Comparison of ENCODE assay signal across 17 cellular contexts in genomic region chr3:148006508-148006907, GRCh38.
DNase-seq lines count a peak whose midpoint lies in the region; FAIRE-seq and TF ChIP-seq lines count a peak whose summit lies in the region.
"Had no signal": no experiment of that assay in that cellular context is flagged by ENCODE, and none has a peak within 500 bp of the region (broad histone marks: within the 10 kb centered on the region; RNA-seq: fewer than 3 reads in every experiment).

No MANE protein-coding gene starts in this region.

- no peaks in the 10 kb centered on the region for H3K9me3 ChIP-seq in H1 (ENCODE audit: insufficient read depth in 2 of 2, low read depth in 1 of 2, low read length in 1 of 2)
- H3K9me3 ChIP-seq: heart left ventricle had no signal

- no peaks in the 10 kb centered on the region; a peak in 2 of 7 replicates for H3K4me1 ChIP-seq in H1 (replicated peaks in 1 of 4; ENCODE audit: control insufficient read depth in 3 of 4, insufficient read depth in 4 of 4, low read length in 3 of 4)
- H3K4me1 ChIP-seq: heart left ventricle had no signal

- H2BK12ac ChIP-seq in H1 (ENCODE audit: low read depth, low read length): no peak overlapping the region

- H2AK5ac ChIP-seq in H1 (ENCODE audit: low read depth, low read length): no peak overlapping the region

- TF ChIP-seq RAD21 in H1 (IDR thresholded peaks at IDR 0.05 in 1 of 2, conservative IDR thresholded peaks at IDR 0.05 in 1 of 2; ENCODE audit: low read depth in 2 of 2, low read length in 2 of 2): no peak

- no peaks in the 10 kb centered on the region for H3K79me1 ChIP-seq in H1 (ENCODE audit: low read depth, low read length)

- no peaks in the 10 kb centered on the region for H3K27me3 ChIP-seq in H1 (replicated peaks in 1 of 4; ENCODE audit: control insufficient read depth in 3 of 4, extremely low read depth in 1 of 4, insufficient read depth in 3 of 4, low read length in 3 of 4)
- H3K27me3 ChIP-seq: dorsolateral prefrontal cortex, heart left ventricle had no signal

- H3K14ac ChIP-seq in H1 (ENCODE audit: insufficient read length): no peak overlapping the region

- H3K9me3 Mint-ChIP-seq in osteocyte (ENCODE audit: unreplicated experiment): peaks cover 6% of the 10 kb centered on the region
- H3K9me3 Mint-ChIP-seq: activated naive CD4-positive, alpha-beta T cell treated with anti-CD3 and anti-CD28 coated beads, Interleukin-2, amount 10 ng/mL, durations not matched to agents 7 days and 5 days had no signal

- H3K23me2 ChIP-seq in H1 (ENCODE audit: low read depth, low read length): no peaks in the 10 kb centered on the region

- no peak overlapping the region for H2AFZ ChIP-seq in H1 (ENCODE audit: low read length)

- no peak overlapping the region for H2BK20ac ChIP-seq in H1 (ENCODE audit: low read length)

- no peak for FAIRE-seq in H1 (lab: Jason Lieb, UNC)
- FAIRE-seq: GM18507 had no signal

- H3K4me3 ChIP-seq in H1 (ENCODE audit: extremely low read depth in 1 of 4, insufficient read depth in 2 of 4, low read depth in 3 of 4, low read length in 4 of 4): no peak overlapping the region
- H3K4me3 ChIP-seq: dorsolateral prefrontal cortex, heart left ventricle had no signal

- no peaks in the 10 kb centered on the region for H3K79me2 ChIP-seq in H1 (ENCODE audit: control insufficient read depth in 1 of 2, insufficient read depth in 2 of 2, low read length in 2 of 2)

- H4K5ac ChIP-seq in H1 (ENCODE audit: insufficient read length, low read depth, low read length): no peak overlapping the region

- no peak for TF ChIP-seq POLR2A in H1 (IDR thresholded peaks at IDR 0.05; ENCODE audit: control extremely low read depth in 1 of 2, low read depth in 2 of 2, low read length in 2 of 2)

- peak overlapping the region; percentile 44; the same call in 1 of the 2 replicates for H3K18ac ChIP-seq in H1 (ENCODE audit: extremely low read depth, low read length)

- H3K27me3 Mint-ChIP-seq in osteocyte (ENCODE audit: unreplicated experiment): no peaks in the 10 kb centered on the region
- H3K27me3 Mint-ChIP-seq: activated naive CD4-positive, alpha-beta T cell treated with anti-CD3 and anti-CD28 coated beads, Interleukin-2, amount 10 ng/mL, durations not matched to agents 7 days and 5 days; T-helper 17 cell had no signal

- no peak overlapping the region for H3K9ac ChIP-seq in H1 (replicated peaks in 1 of 4; ENCODE audit: extremely low read depth in 1 of 4, low read depth in 3 of 4, low read length in 3 of 4)

- H2BK5ac ChIP-seq in H1 (ENCODE audit: low read depth, low read length): no peak overlapping the region

- peak overlapping the region; percentile 18 for H3K27ac Mint-ChIP-seq in osteocyte (ENCODE audit: unreplicated experiment)
- H3K27ac Mint-ChIP-seq: activated naive CD4-positive, alpha-beta T cell treated with anti-CD3 and anti-CD28 coated beads, Interleukin-2, amount 10 ng/mL, durations not matched to agents 7 days and 5 days; T-helper 17 cell had no signal

- no peak overlapping the region for H3K4ac ChIP-seq in H1 (replicated peaks; ENCODE audit: insufficient read length, low read depth, low read length)

- H3K56ac ChIP-seq in H1 (replicated peaks; ENCODE audit: insufficient read length, low read depth, low read length): no peak overlapping the region

- no peak overlapping the region for H3K4me3 Mint-ChIP-seq in osteocyte (ENCODE audit: unreplicated experiment)
- H3K4me3 Mint-ChIP-seq: activated naive CD4-positive, alpha-beta T cell treated with anti-CD3 and anti-CD28 coated beads, Interleukin-2, amount 10 ng/mL, durations not matched to agents 7 days and 5 days; T-helper 17 cell had no signal

- no peak overlapping the region for H4K91ac ChIP-seq in H1 (replicated peaks; ENCODE audit: insufficient read length, low read length)

- H3K23ac ChIP-seq in H1 (ENCODE audit: insufficient read length): no peak overlapping the region

- no peaks in the 10 kb centered on the region for H4K20me1 ChIP-seq in H1 (replicated peaks in 1 of 2; ENCODE audit: control insufficient read depth in 1 of 2, insufficient read depth in 2 of 2, low read length in 2 of 2)

- no peaks in the 10 kb centered on the region for H3K36me3 ChIP-seq in H1 (ENCODE audit: control insufficient read depth in 2 of 4, insufficient read depth in 4 of 4, low read length in 3 of 4)
- H3K36me3 ChIP-seq: heart left ventricle had no signal

- DNase-seq in GM04504 (ENCODE audit: low read depth) (peak; percentile 53), MV-4-11 (lab: John Stamatoyannopoulos, UW) (peak; percentile 13), H1 (ENCODE audit: low read depth in 1 of 2, low spot score in 2 of 2) (no peak), osteocyte (ENCODE audit: extremely low spot score, unreplicated experiment) (no peak), RKO (ENCODE audit: low spot score) (no peak), SK-N-DZ (ENCODE audit: low spot score) (no peak), SW480 (ENCODE audit: low spot score) (no peak)
- DNase-seq: activated CD4-positive, alpha-beta T cell treated with anti-CD3 and anti-CD28 coated beads, Interleukin-2, amount 50 U/mL, for 48 hours; activated naive CD4-positive, alpha-beta T cell treated with anti-CD3 and anti-CD28 coated beads, Interleukin-2, amount 10 ng/mL, durations not matched to agents 7 days and 5 days; DMS79; dorsolateral prefrontal cortex; heart left ventricle; NCI-H1105; NCI-H69; substantia nigra; T-helper 17 cell had no signal

- H3K36me3 Mint-ChIP-seq in osteocyte (ENCODE audit: unreplicated experiment): peaks cover 5% of the 10 kb centered on the region
- H3K36me3 Mint-ChIP-seq: activated naive CD4-positive, alpha-beta T cell treated with anti-CD3 and anti-CD28 coated beads, Interleukin-2, amount 10 ng/mL, durations not matched to agents 7 days and 5 days had no signal

- H3K27ac ChIP-seq in H1 (ENCODE audit: low read depth, low read length): no peak overlapping the region
- H3K27ac ChIP-seq: dorsolateral prefrontal cortex, heart left ventricle had no signal

- CTCF ChIA-PET in H1 (lab: Charles Lee; ENCODE audit: partially characterized antibody): no interaction called here

- POLR2A ChIA-PET in H1 (lab: Charles Lee; ENCODE audit: partially characterized antibody): no interaction called here

- no peak overlapping the region for H2BK15ac ChIP-seq in H1 (ENCODE audit: low read length)

- TF ChIP-seq CTCF in H1 (IDR thresholded peaks at IDR 0.05; ENCODE audit: control extremely low read depth in 1 of 3, insufficient read depth in 1 of 3, low read depth in 1 of 3, low read length in 3 of 3) (no peak), osteocyte (IDR thresholded peaks at IDR 0.05) (no peak)

- H3K4me2 ChIP-seq in H1 (ENCODE audit: insufficient read depth in 1 of 2, low read depth in 2 of 2, low read length in 2 of 2): no peak overlapping the region

- H4K8ac ChIP-seq in H1 (ENCODE audit: extremely low read depth, insufficient read depth, low read length): no peak overlapping the region

- no peak overlapping the region for H2BK120ac ChIP-seq in H1 (replicated peaks; ENCODE audit: low read depth, low read length)

- peaks cover 32% of the 10 kb centered on the region for H3K4me1 Mint-ChIP-seq in osteocyte (ENCODE audit: unreplicated experiment)
- H3K4me1 Mint-ChIP-seq: activated naive CD4-positive, alpha-beta T cell treated with anti-CD3 and anti-CD28 coated beads, Interleukin-2, amount 10 ng/mL, durations not matched to agents 7 days and 5 days; T-helper 17 cell had no signal

- no peak for TF ChIP-seq EP300 in H1 (IDR thresholded peaks at IDR 0.05; ENCODE audit: borderline replicate concordance in 1 of 2, low read depth in 2 of 2, low read length in 2 of 2)

TF ChIP-seq in H1, 55 proteins besides CTCF, POLR2A, EP300 and RAD21:
- TF ChIP-seq EGR1 (IDR thresholded peaks at IDR 0.05; ENCODE audit: borderline replicate concordance, low read depth, low read length): no peak
- no peak for TF ChIP-seq E2F6 (IDR thresholded peaks at IDR 0.05)
- TF ChIP-seq TEAD4 (IDR thresholded peaks at IDR 0.05; ENCODE audit: low read depth, low read length): peak; percentile 51; the same call in 1 of the 2 replicates
- no peak for TF ChIP-seq CBX5 (IDR thresholded peaks at IDR 0.05; ENCODE audit: low read depth, low read length)
- TF ChIP-seq RBBP5 (IDR thresholded peaks at IDR 0.05; ENCODE audit: borderline replicate concordance, low read depth, low read length): no peak
- no peak for TF ChIP-seq SIX5 (IDR thresholded peaks at IDR 0.05; ENCODE audit: low read depth, low read length)
- no peak for TF ChIP-seq PHF8 (conservative IDR thresholded peaks at IDR 0.05; ENCODE audit: low read depth, low read length)
- TF ChIP-seq ATF3 (IDR thresholded peaks at IDR 0.05; ENCODE audit: insufficient read depth, low read depth, low read length): no peak
TF ChIP-seq in H1: peak in this region for 1.

Comparison
In these comparisons a context has a peak if more than half of its experiments do, and no peak if none do; other contexts are left out.
1. DNase-seq: peak in GM04504 (single experiment) and MV-4-11 (single experiment); none in H1 (0 of 2), osteocyte (single experiment), RKO (single experiment), SK-N-DZ (single experiment) and SW480 (single experiment).